ENCODE assay signal across 8 cellular contexts in the genomic region with DNA sequence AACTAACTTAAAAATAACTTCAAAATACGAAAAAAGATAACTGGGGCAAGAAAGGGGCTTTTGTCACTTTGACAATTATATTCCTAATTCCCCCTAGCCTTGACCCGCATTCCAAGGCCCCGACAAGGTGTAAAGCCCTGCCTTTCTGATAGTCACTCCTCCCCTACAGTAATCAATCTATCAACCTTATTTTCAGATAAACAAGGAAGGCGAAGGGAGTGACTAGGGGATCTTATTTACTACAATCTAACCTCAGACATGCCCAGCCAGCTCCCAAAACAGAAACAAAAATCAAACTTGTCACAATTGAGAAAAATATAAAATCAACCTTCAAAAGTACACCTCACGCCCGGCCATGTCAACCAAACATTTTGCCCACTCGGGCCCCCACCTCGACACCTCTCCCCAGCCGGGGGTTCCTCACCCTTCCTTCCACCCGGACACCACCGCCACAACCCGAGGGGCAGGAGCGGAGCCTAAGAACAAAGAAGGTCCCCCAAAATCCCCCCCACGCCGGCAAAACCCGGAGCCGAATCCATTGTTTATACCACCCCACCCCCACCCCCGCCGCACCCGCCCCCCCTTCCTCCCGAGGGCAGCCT. TPM values are rescaled to one million over a fixed set of nuclear protein-coding genes. Genes with fewer than 3 reads are reported as not detected.
DNase-seq lines count a peak whose midpoint lies in the region; ATAC-seq and TF ChIP-seq lines count a peak whose summit lies in the region.

No MANE protein-coding gene starts in this region.

- H3K4me3 Mint-ChIP-seq in T-helper 2 cell treated with Interferon-gamma antibody and Interleukin-4, amounts not matched to agents 5 μg/mL and 100 μg/mL, for 36 hours = peak overlapping the region; percentile 97
- peak overlapping the region; percentile 87 for H3K4me3 Mint-ChIP-seq in progenitor cell of endocrine pancreas (ENCODE audit: low read depth)

- H3K4me3 ChIP-seq in GM12864 (ENCODE audit: low read depth, low read length) (peak overlapping the region; percentile 98), fibroblast of mammary gland (ENCODE audit: control insufficient read depth, low read depth, low read length) (peak overlapping the region; percentile 80)

- H3K27ac Mint-ChIP-seq in T-helper 2 cell treated with Interferon-gamma antibody and Interleukin-4, amounts not matched to agents 5 μg/mL and 100 μg/mL, for 36 hours = peak overlapping the region; percentile 88
- H3K27ac Mint-ChIP-seq in progenitor cell of endocrine pancreas = peak overlapping the region; percentile 95

- ATAC-seq in GM18868 (IDR thresholded peaks at IDR 0.05; ENCODE audit: unreplicated experiment) (no peak), HG03097 (IDR thresholded peaks at IDR 0.05; ENCODE audit: low FRiP score, unreplicated experiment) (no peak)

- H3K4me1 Mint-ChIP-seq in T-helper 2 cell treated with Interferon-gamma antibody and Interleukin-4, amounts not matched to agents 5 μg/mL and 100 μg/mL, for 36 hours (ENCODE audit: low read depth) = peaks cover 28% of the 10 kb centered on the region
- H3K4me1 Mint-ChIP-seq in progenitor cell of endocrine pancreas (ENCODE audit: low read depth) = peaks cover 19% of the 10 kb centered on the region

- TF ChIP-seq CTCF in GM12864 (IDR thresholded peaks at IDR 0.05; ENCODE audit: low read depth, low read length, missing control alignments) = no peak
- TF ChIP-seq CTCF in fibroblast of mammary gland (conservative IDR thresholded peaks at IDR 0.05; ENCODE audit: control insufficient read depth, insufficient read depth, low read depth, low read length) = no peak
- no peak for TF ChIP-seq CTCF in progenitor cell of endocrine pancreas (IDR thresholded peaks at IDR 0.05; ENCODE audit: unreplicated experiment)

- H3K36me3 Mint-ChIP-seq in T-helper 2 cell treated with Interferon-gamma antibody and Interleukin-4, amounts not matched to agents 5 μg/mL and 100 μg/mL, for 36 hours (ENCODE audit: low read depth) = peaks cover 26% of the 10 kb centered on the region
- H3K36me3 Mint-ChIP-seq in progenitor cell of endocrine pancreas (ENCODE audit: insufficient read depth) = peaks cover 14% of the 10 kb centered on the region

- DNase-seq in GM12864 (ENCODE audit: low read depth) (no peak), fibroblast of mammary gland (ENCODE audit: low read depth) (no peak), progenitor cell of endocrine pancreas (ENCODE audit: low spot score, unreplicated experiment) (no peak), NCI-H1436 (lab: John Stamatoyannopoulos, UW) (no peak), NCI-H2029 treated with DMSO at 0.1 percent for 48 hours (lab: John Stamatoyannopoulos, UW) (no peak)
- DNase-seq in T-helper 2 cell treated with Interferon-gamma antibody and Interleukin-4, amounts not matched to agents 5 μg/mL and 100 μg/mL, for 36 hours (ENCODE audit: low spot score) = no peak

- H3K9me3 Mint-ChIP-seq in T-helper 2 cell treated with Interferon-gamma antibody and Interleukin-4, amounts not matched to agents 5 μg/mL and 100 μg/mL, for 36 hours = no peaks in the 10 kb centered on the region
- H3K9me3 Mint-ChIP-seq in progenitor cell of endocrine pancreas (ENCODE audit: low read depth) = no peaks in the 10 kb centered on the region

- H3K27me3 Mint-ChIP-seq in T-helper 2 cell treated with Interferon-gamma antibody and Interleukin-4, amounts not matched to agents 5 μg/mL and 100 μg/mL, for 36 hours (ENCODE audit: low read depth) = no peaks in the 10 kb centered on the region
- no peaks in the 10 kb centered on the region for H3K27me3 Mint-ChIP-seq in progenitor cell of endocrine pancreas

RNA-seq across cellular contexts. Expression of a gene that starts 0.6 kb away (rescaled TPM):
- 30.7 and 30.9 TPM in 2 replicates for total RNA-seq in progenitor cell of endocrine pancreas

RNA-seq across cellular contexts. Expression of a gene that starts 32.0 kb away (rescaled TPM):
- total RNA-seq in progenitor cell of endocrine pancreas = 133 and 135 TPM in 2 replicates
